In the genomic region with DNA sequence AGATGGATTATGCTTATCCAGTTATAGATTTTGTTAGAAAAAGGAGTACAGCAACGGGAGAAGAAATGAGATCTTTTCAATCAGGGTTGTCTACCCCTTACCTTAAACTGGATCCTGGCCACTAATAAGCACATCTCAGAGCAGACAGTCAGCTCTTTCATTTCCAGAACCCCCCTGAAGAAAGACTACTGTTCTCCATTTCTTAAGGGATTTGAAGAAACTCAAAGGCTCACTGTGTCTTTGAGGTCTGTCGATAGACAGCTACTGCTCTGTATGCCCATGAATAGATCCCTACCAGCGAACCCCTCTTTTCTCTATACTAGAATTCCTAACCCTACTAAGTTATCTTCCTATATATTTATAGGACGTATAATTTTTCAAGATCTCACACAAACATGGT, we compare ENCODE assay signal across 8 cellular contexts. TPM values are rescaled to one million over a fixed set of nuclear protein-coding genes. Genes with fewer than 3 reads are reported as not detected.
A peak's percentile ranks its signal among the peaks of the same experiment; 100 is the strongest.
DNase-seq lines count a peak whose midpoint lies in the region; ATAC-seq and TF ChIP-seq lines count a peak whose summit lies in the region.

No MANE protein-coding gene starts in this region.

- H3K27ac ChIP-seq in HEK293 (ENCODE audit: extremely low read depth, low read depth, low read length), result no peak overlapping the region
- peak overlapping the region; percentile 95 to 97 for H3K27ac ChIP-seq in breast epithelium
- peak overlapping the region; percentile 94 for H3K27ac ChIP-seq in mesodermal cell (ENCODE audit: low read depth, low read length, severe bottlenecking)

- peak overlapping the region; percentile 97 for H3K4me3 ChIP-seq in HEK293 (ENCODE audit: low read depth, low read length)
- peak overlapping the region; percentile 77 to 94 (median 78) for H3K4me3 ChIP-seq in breast epithelium
- H3K4me3 ChIP-seq in mesodermal cell (ENCODE audit: extremely low read depth, insufficient read depth, low read length, poor library complexity, severe bottlenecking), result peak overlapping the region; percentile 92

- H3K27me3 ChIP-seq in breast epithelium, result no peaks in the 10 kb centered on the region

- CTCF ChIA-PET in HEK293 (lab: Yijun Ruan, JAX), result interaction anchor here (0.6 kb wide), 1 partner anchor 254 kb away, joined by 3 read pairs; no protein-coding TSS in a partner anchor

- H3K36me3 ChIP-seq in HEK293 (ENCODE audit: control insufficient read depth in 2 of 2, insufficient read depth in 1 of 2, low read length in 2 of 2), result no peaks in the 10 kb centered on the region
- H3K36me3 ChIP-seq in breast epithelium, result no peaks in the 10 kb centered on the region
- H3K36me3 ChIP-seq in mesodermal cell (ENCODE audit: control insufficient read depth, insufficient read depth, low read length), result peaks cover 39% of the 10 kb centered on the region

- H3K9me3 ChIP-seq in HEK293 (ENCODE audit: control insufficient read depth, insufficient read depth, low read depth, low read length) (no peaks in the 10 kb centered on the region), breast epithelium (no peaks in the 10 kb centered on the region), mesodermal cell (ENCODE audit: control insufficient read depth, low read length) (peaks cover 11% of the 10 kb centered on the region)

- ATAC-seq in HG02678 (IDR thresholded peaks at IDR 0.05; ENCODE audit: unreplicated experiment) (no peak), HG03139 (IDR thresholded peaks at IDR 0.05; ENCODE audit: unreplicated experiment) (no peak)

- no peak for TF ChIP-seq POLR2A in breast epithelium (IDR thresholded peaks at IDR 0.05)

- DNase-seq in A172 (ENCODE audit: low spot score), result peak; percentile 9
- DNase-seq in breast epithelium (ENCODE audit: low spot score in 2 of 2), result no peak
- no peak for DNase-seq in effector CD4-positive, alpha-beta T cell
- DNase-seq in DMS53 treated with DMSO at 0.1 percent for 48 hours (lab: John Stamatoyannopoulos, UW; ENCODE audit: unreplicated experiment), result no peak

- POLR2A ChIA-PET in HEK293 (lab: Yijun Ruan, JAX), result interaction anchor here (1.8 kb wide), 1 partner anchor 112 kb away, joined by 60 read pairs; a partner anchor contains a TSS

- TF ChIP-seq CTCF in HEK293 (tag by site-specific recombination; IDR thresholded peaks at IDR 0.05) (no peak), breast epithelium (IDR thresholded peaks at IDR 0.05) (no peak)

- H3K4me1 ChIP-seq in HEK293 (ENCODE audit: control insufficient read depth, insufficient read depth, low read length) (no peaks in the 10 kb centered on the region), breast epithelium (no peaks in the 10 kb centered on the region), mesodermal cell (ENCODE audit: control insufficient read depth, insufficient read depth, low read length, poor library complexity, severe bottlenecking) (peaks cover 6% of the 10 kb centered on the region)

- WGBS in mesodermal cell (ENCODE audit: insufficient coverage in 2 of 2), 2 experiments, result 0% methylated on average over 1 of the region's 4 CpGs; no CpG with 5 or more reads in 1 of the 2 experiments

- intact Hi-C loops in breast epithelium (cut with DNase I; ENCODE audit: low total_unique reads), result loop anchor here (5.0 kb wide), 1 partner anchor 111 kb away; a partner anchor contains a TSS

TF ChIP-seq in HEK293, 187 proteins besides CTCF, POLR2A, EP300 and RAD21:
- TF ChIP-seq ZNF311 (tag by site-specific recombination; IDR thresholded peaks at IDR 0.05; ENCODE audit: borderline replicate concordance), result no peak
- TF ChIP-seq ZNF670 (tag by site-specific recombination; IDR thresholded peaks at IDR 0.05; ENCODE audit: low read depth), result no peak
- TF ChIP-seq ZNF16 (tag by site-specific recombination; IDR thresholded peaks at IDR 0.05; ENCODE audit: low read depth), result no peak
- TF ChIP-seq ZNF624 (tag by site-specific recombination; IDR thresholded peaks at IDR 0.05), result no peak
- no peak for TF ChIP-seq ZNF138 (tag by site-specific recombination; IDR thresholded peaks at IDR 0.05; ENCODE audit: borderline replicate concordance)
- TF ChIP-seq KLF9 (tag by site-specific recombination; IDR thresholded peaks at IDR 0.05; ENCODE audit: low read depth), result no peak
- TF ChIP-seq, protein P1, sequence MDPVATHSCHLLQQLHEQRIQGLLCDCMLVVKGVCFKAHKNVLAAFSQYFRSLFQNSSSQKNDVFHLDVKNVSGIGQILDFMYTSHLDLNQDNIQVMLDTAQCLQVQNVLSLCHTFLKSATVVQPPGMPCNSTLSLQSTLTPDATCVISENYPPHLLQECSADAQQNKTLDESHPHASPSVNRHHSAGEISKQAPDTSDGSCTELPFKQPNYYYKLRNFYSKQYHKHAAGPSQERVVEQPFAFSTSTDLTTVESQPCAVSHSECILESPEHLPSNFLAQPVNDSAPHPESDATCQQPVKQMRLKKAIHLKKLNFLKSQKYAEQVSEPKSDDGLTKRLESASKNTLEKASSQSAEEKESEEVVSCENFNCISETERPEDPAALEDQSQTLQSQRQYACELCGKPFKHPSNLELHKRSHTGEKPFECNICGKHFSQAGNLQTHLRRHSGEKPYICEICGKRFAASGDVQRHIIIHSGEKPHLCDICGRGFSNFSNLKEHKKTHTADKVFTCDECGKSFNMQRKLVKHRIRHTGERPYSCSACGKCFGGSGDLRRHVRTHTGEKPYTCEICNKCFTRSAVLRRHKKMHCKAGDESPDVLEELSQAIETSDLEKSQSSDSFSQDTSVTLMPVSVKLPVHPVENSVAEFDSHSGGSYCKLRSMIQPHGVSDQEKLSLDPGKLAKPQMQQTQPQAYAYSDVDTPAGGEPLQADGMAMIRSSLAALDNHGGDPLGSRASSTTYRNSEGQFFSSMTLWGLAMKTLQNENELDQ (tag by site-specific recombination; IDR thresholded peaks at IDR 0.05; ENCODE audit: low read depth), result no peak
- no peak for TF ChIP-seq ZSCAN30 (tag by site-specific recombination; IDR thresholded peaks at IDR 0.05)
- no peak for TF ChIP-seq ZNF473 (tag by site-specific recombination; IDR thresholded peaks at IDR 0.05)
- TF ChIP-seq KLF8 (tag by site-specific recombination; IDR thresholded peaks at IDR 0.05), result no peak
- TF ChIP-seq, protein P2, sequence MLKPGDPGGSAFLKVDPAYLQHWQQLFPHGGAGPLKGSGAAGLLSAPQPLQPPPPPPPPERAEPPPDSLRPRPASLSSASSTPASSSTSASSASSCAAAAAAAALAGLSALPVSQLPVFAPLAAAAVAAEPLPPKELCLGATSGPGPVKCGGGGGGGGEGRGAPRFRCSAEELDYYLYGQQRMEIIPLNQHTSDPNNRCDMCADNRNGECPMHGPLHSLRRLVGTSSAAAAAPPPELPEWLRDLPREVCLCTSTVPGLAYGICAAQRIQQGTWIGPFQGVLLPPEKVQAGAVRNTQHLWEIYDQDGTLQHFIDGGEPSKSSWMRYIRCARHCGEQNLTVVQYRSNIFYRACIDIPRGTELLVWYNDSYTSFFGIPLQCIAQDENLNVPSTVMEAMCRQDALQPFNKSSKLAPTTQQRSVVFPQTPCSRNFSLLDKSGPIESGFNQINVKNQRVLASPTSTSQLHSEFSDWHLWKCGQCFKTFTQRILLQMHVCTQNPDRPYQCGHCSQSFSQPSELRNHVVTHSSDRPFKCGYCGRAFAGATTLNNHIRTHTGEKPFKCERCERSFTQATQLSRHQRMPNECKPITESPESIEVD (tag by site-specific recombination; IDR thresholded peaks at IDR 0.05), result no peak

RNA-seq across cellular contexts. Expression of a gene that starts 1.0 kb away (rescaled TPM):
- 71.1 and 82.8 TPM in 2 replicates for total RNA-seq in A172 (2014; rRNA removed; shearing (Covaris generic))
- 100 to 1,000 TPM in 1 of 3 donors, 10 to 100 TPM in 2; 68.3 to 134 (median 74.9) TPM for total RNA-seq in breast epithelium
- polyA plus RNA-seq in mesodermal cell (2013, experiment 1 of 2), result 44.7 TPM
- 48.9 TPM for polyA plus RNA-seq in mesodermal cell (2013, experiment 2 of 2)
